In genomic region chr10:52318822-52319464, GRCh38 we compare ENCODE assay signal across 1 cellular context.
TF ChIP-seq lines count a peak whose summit lies in the region.

No MANE protein-coding gene starts in this region.

TF ChIP-seq in HCT116, 20 proteins besides CTCF, POLR2A, EP300 and RAD21 (continued from another document):
- TF ChIP-seq CBX3 (IDR thresholded peaks at IDR 0.05; ENCODE audit: low read depth): peak; percentile 79; the same call in 1 of the 2 replicates
- peak; percentile 99 for TF ChIP-seq FOSL1 (IDR thresholded peaks at IDR 0.05; ENCODE audit: low read depth)
- TF ChIP-seq SIN3A (IDR thresholded peaks at IDR 0.05; ENCODE audit: low read depth): peak; percentile 77
- TF ChIP-seq JUND (IDR thresholded peaks at IDR 0.05): peak; percentile 99
- peak; percentile 62; the same call in 1 of the 2 replicates for TF ChIP-seq POLR2AphosphoS5 (IDR thresholded peaks at IDR 0.05; ENCODE audit: low read depth, low read length)
TF ChIP-seq in HCT116: peak in this region for 12.
